25 cellular contexts compared by ENCODE assay signal in the genomic region with DNA sequence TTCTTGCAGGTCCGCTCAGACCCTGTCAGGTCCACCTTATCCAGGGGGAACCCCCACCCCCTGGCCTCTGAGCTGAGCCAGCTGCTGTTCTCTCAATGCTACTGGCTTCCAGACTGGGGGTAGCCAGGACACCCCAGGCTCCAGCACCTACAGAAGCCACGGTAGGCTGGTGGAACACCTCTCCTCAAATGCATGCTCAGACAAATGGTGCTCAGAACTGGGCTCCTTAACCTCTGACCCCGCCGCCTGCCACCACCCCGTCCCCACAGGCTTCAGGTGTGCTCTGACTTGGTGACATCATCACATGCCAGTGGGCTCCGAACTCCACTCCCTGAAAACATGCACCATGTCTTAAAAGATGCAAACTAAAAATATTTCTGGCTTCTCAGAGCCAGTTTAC. TPM values are rescaled to one million over a fixed set of nuclear protein-coding genes. Genes with fewer than 3 reads are reported as not detected.
A peak's percentile ranks its signal among the peaks of the same experiment; 100 is the strongest.
DNase-seq lines count a peak whose midpoint lies in the region; ATAC-seq and TF ChIP-seq lines count a peak whose summit lies in the region.
"Had no signal": no experiment of that assay in that cellular context is flagged by ENCODE, and none has a peak within 500 bp of the region (broad histone marks: within the 10 kb centered on the region; RNA-seq: fewer than 3 reads in every experiment).

No MANE protein-coding gene starts in this region.

- H4K8ac ChIP-seq in neuronal stem cell (ENCODE audit: low read depth, low read length), result no peak overlapping the region

- no peaks in the 10 kb centered on the region for H3K79me1 ChIP-seq in neuronal stem cell (ENCODE audit: low read depth, low read length)

- POLR2A ChIA-PET in activated CD4-positive, alpha-beta T cell treated with anti-CD3 and anti-CD28 coated beads, Interleukin-2, amount 10 ng/mL, durations not matched to agents 7 days and 5 days (lab: Charles Lee), result interaction anchor here (0.7 kb wide), 1 partner anchor 8 kb away, joined by 7 read pairs; no protein-coding TSS in a partner anchor
- POLR2A ChIA-PET in HEK293 (lab: Yijun Ruan, JAX), result no interaction called here

- no peak for DNase-seq in activated CD4-positive, alpha-beta T cell treated with anti-CD3 and anti-CD28 coated beads, Interleukin-2, amount 10 ng/mL, durations not matched to agents 7 days and 5 days
- no peak for DNase-seq in activated CD4-positive, alpha-beta T cell treated with anti-CD3 and anti-CD28 coated beads, Interleukin-2, amount 50 U/mL, for 1 hour
- DNase-seq in activated naive CD8-positive, alpha-beta T cell treated with anti-CD3 and anti-CD28 coated beads for 36 hours, result no peak
- DNase-seq in neuronal stem cell (ENCODE audit: low spot score), result no peak
- DNase-seq in NK-92 (lab: John Stamatoyannopoulos, UW; ENCODE audit: unreplicated experiment), result no peak
- DNase-seq in NCI-H446 (lab: John Stamatoyannopoulos, UW), result no peak
- DNase-seq: AML-193, anterior cingulate cortex, Caco-2, DMS79, GOT3, NCI-H1417, NCI-H2081 treated with DMSO at 0.1 percent for 48 hours, NCI-H345, NCI-H774, right lobe of liver, stomach, transverse colon had no signal

- CTCF ChIA-PET in activated CD4-positive, alpha-beta T cell treated with anti-CD3 and anti-CD28 coated beads, Interleukin-2, amount 10 ng/mL, durations not matched to agents 7 days and 5 days (lab: Charles Lee), result interaction anchor here (0.6 to 2.2 kb wide), 6 partner anchors 13 to 1081 kb away, joined by 3 to 10 read pairs (median 3); no protein-coding TSS in a partner anchor
- CTCF ChIA-PET in HEK293 (lab: Yijun Ruan, JAX), result interaction anchor here (0.5 to 0.7 kb wide), 2 partner anchors 30 to 49 kb away, joined by 3 to 4 read pairs; no protein-coding TSS in a partner anchor

- H3K4me3 Mint-ChIP-seq in activated CD4-positive, alpha-beta T cell treated with anti-CD3 and anti-CD28 coated beads, Interleukin-2, amount 10 ng/mL, durations not matched to agents 7 days and 5 days, result peak overlapping the region; percentile 49
- no peak overlapping the region for H3K4me3 Mint-ChIP-seq in activated naive CD8-positive, alpha-beta T cell treated with anti-CD3 and anti-CD28 coated beads for 36 hours
- H3K4me3 Mint-ChIP-seq: dendritic cell treated with granulocyte-macrophage colony-stimulating factor and Interleukin-4, amounts not matched to agents 40 ng/mL and 50 ng/mL, for 4 days had no signal

- no peak overlapping the region for H2AFZ ChIP-seq in neuronal stem cell (ENCODE audit: low read length)

- peak overlapping the region; percentile 46 for H3K27ac Mint-ChIP-seq in activated CD4-positive, alpha-beta T cell treated with anti-CD3 and anti-CD28 coated beads, Interleukin-2, amount 10 ng/mL, durations not matched to agents 7 days and 5 days
- peak overlapping the region; percentile 90 for H3K27ac Mint-ChIP-seq in activated naive CD8-positive, alpha-beta T cell treated with anti-CD3 and anti-CD28 coated beads for 36 hours
- H3K27ac Mint-ChIP-seq: dendritic cell treated with granulocyte-macrophage colony-stimulating factor and Interleukin-4, amounts not matched to agents 40 ng/mL and 50 ng/mL, for 4 days had no signal

- no peak overlapping the region for H2BK15ac ChIP-seq in neuronal stem cell (ENCODE audit: low read length)

- no peak for ATAC-seq in GM21786 (IDR thresholded peaks at IDR 0.05; ENCODE audit: unreplicated experiment)
- ATAC-seq: K562, right lobe of liver had no signal

- peaks cover 61% of the 10 kb centered on the region for H3K36me3 Mint-ChIP-seq in activated CD4-positive, alpha-beta T cell treated with anti-CD3 and anti-CD28 coated beads, Interleukin-2, amount 10 ng/mL, durations not matched to agents 7 days and 5 days (ENCODE audit: low read depth)
- H3K36me3 Mint-ChIP-seq in activated naive CD8-positive, alpha-beta T cell treated with anti-CD3 and anti-CD28 coated beads for 36 hours, result peaks cover 32% of the 10 kb centered on the region

- H3K4me3 ChIP-seq in HEK293 (ENCODE audit: low read depth, low read length) (no peak overlapping the region), neuronal stem cell (ENCODE audit: low read length in 2 of 2) (no peak overlapping the region)
- H3K4me3 ChIP-seq: K562, right lobe of liver, stomach, transverse colon had no signal

- no peak overlapping the region for H3K14ac ChIP-seq in neuronal stem cell (ENCODE audit: low read length)

- H3K27me3 ChIP-seq in neuronal stem cell (ENCODE audit: control insufficient read depth in 3 of 3, insufficient read depth in 3 of 3, low read depth in 1 of 3, low read length in 3 of 3), result peaks cover 0 to 5% (median 0%) of the 10 kb centered on the region in 3 experiments
- H3K27me3 ChIP-seq: right lobe of liver, transverse colon had no signal

- H3K4me1 Mint-ChIP-seq in activated CD4-positive, alpha-beta T cell treated with anti-CD3 and anti-CD28 coated beads, Interleukin-2, amount 10 ng/mL, durations not matched to agents 7 days and 5 days, result peaks cover 91% of the 10 kb centered on the region
- peaks cover 79% of the 10 kb centered on the region for H3K4me1 Mint-ChIP-seq in activated naive CD8-positive, alpha-beta T cell treated with anti-CD3 and anti-CD28 coated beads for 36 hours

- H2BK12ac ChIP-seq in neuronal stem cell (ENCODE audit: low read length), result no peak overlapping the region

- no peak overlapping the region for H3K9ac ChIP-seq in neuronal stem cell (ENCODE audit: low read depth, low read length, poor library complexity)

- no peaks in the 10 kb centered on the region for H3K27me3 Mint-ChIP-seq in activated CD4-positive, alpha-beta T cell treated with anti-CD3 and anti-CD28 coated beads, Interleukin-2, amount 10 ng/mL, durations not matched to agents 7 days and 5 days
- no peaks in the 10 kb centered on the region for H3K27me3 Mint-ChIP-seq in activated naive CD8-positive, alpha-beta T cell treated with anti-CD3 and anti-CD28 coated beads for 36 hours
- H3K27me3 Mint-ChIP-seq: activated CD8-positive, alpha-beta memory T cell treated with anti-CD3 and anti-CD28 coated beads, Interleukin-2, amount 10 ng/mL, durations not matched to agents 7 days and 5 days; dendritic cell treated with granulocyte-macrophage colony-stimulating factor and Interleukin-4, amounts not matched to agents 40 ng/mL and 50 ng/mL, for 4 days had no signal

- no peak overlapping the region for H2AK5ac ChIP-seq in neuronal stem cell (ENCODE audit: low read depth, low read length)

- H3K36me3 ChIP-seq in HEK293 (ENCODE audit: control insufficient read depth in 2 of 2, insufficient read depth in 1 of 2, low read length in 2 of 2) (no peaks in the 10 kb centered on the region), neuronal stem cell (replicated peaks in 1 of 2; ENCODE audit: control insufficient read depth in 2 of 2, insufficient read depth in 2 of 2, low read length in 2 of 2) (no peaks in the 10 kb centered on the region)
- H3K36me3 ChIP-seq: right lobe of liver, stomach, transverse colon had no signal

- H3K9me3 ChIP-seq in HEK293 (ENCODE audit: control insufficient read depth, insufficient read depth, low read depth, low read length), result no peaks in the 10 kb centered on the region
- no peaks in the 10 kb centered on the region for H3K9me3 ChIP-seq in neuronal stem cell (replicated peaks in 1 of 2; ENCODE audit: control insufficient read depth in 2 of 2, insufficient read depth in 1 of 2, low read depth in 1 of 2, low read length in 2 of 2)
- H3K9me3 ChIP-seq: Caco-2, right lobe of liver, stomach, transverse colon had no signal

- H2BK5ac ChIP-seq in neuronal stem cell (ENCODE audit: low read length), result no peak overlapping the region

- H3K4me2 ChIP-seq in neuronal stem cell (ENCODE audit: insufficient read depth, low read length, poor library complexity, severe bottlenecking), result no peak overlapping the region

- H2BK120ac ChIP-seq in neuronal stem cell (ENCODE audit: low read depth, low read length), result no peak overlapping the region

- H3K4ac ChIP-seq in neuronal stem cell (ENCODE audit: low read length), result no peak overlapping the region

- H3K27ac ChIP-seq in HEK293 (ENCODE audit: extremely low read depth, low read depth, low read length) (no peak overlapping the region), neuronal stem cell (replicated peaks; ENCODE audit: low read length) (no peak overlapping the region)
- H3K27ac ChIP-seq: right lobe of liver, stomach, transverse colon had no signal

- H3K23ac ChIP-seq in neuronal stem cell (ENCODE audit: low read depth, low read length, poor library complexity), result no peak overlapping the region

- TF ChIP-seq CTCF in HEK293 (tag by site-specific recombination; IDR thresholded peaks at IDR 0.05), result no peak

- no peaks in the 10 kb centered on the region for H3K9me3 Mint-ChIP-seq in activated CD4-positive, alpha-beta T cell treated with anti-CD3 and anti-CD28 coated beads, Interleukin-2, amount 10 ng/mL, durations not matched to agents 7 days and 5 days
- H3K9me3 Mint-ChIP-seq in activated naive CD8-positive, alpha-beta T cell treated with anti-CD3 and anti-CD28 coated beads for 36 hours, result no peaks in the 10 kb centered on the region
- H3K9me3 Mint-ChIP-seq: activated T-helper 2 cell treated with anti-CD3 and anti-CD28 coated beads, Interferon-gamma antibody, Interleukin-2, Interleukin-4, amounts not matched to agents 10 μg/mL and 5 μg/mL and 100 μg/mL, durations not matched to agents 14 hours and 24 hours and 36 hours; dendritic cell treated with granulocyte-macrophage colony-stimulating factor and Interleukin-4, amounts not matched to agents 40 ng/mL and 50 ng/mL, for 4 days had no signal

- H4K91ac ChIP-seq in neuronal stem cell (ENCODE audit: low read depth, low read length, poor library complexity), result no peak overlapping the region

- H3K18ac ChIP-seq in neuronal stem cell (ENCODE audit: low read length), result peak overlapping the region; percentile 40

- H3K4me1 ChIP-seq in HEK293 (ENCODE audit: control insufficient read depth, insufficient read depth, low read length) (peaks cover 4% of the 10 kb centered on the region; the same call in 1 of the 2 replicates), neuronal stem cell (ENCODE audit: control insufficient read depth in 2 of 2, insufficient read depth in 1 of 2, low read depth in 1 of 2, low read length in 2 of 2) (peaks cover 0 to 2% of the 10 kb centered on the region in 2 donors)
- H3K4me1 ChIP-seq: Caco-2, right lobe of liver had no signal

- no CpG with 5 or more reads among the region's 6 CpGs for WGBS in neuronal stem cell (ENCODE audit: extremely low coverage in 2 of 2, insufficient read length in 2 of 2, insufficient replicate concordance in 1 of 2), 2 donors

TF ChIP-seq in HEK293, 187 proteins besides CTCF, POLR2A, EP300 and RAD21 (continues in another document):
- TF ChIP-seq ZBTB21 (tag by site-specific recombination; IDR thresholded peaks at IDR 0.05) (no peak), SALL2 (tag by site-specific recombination; IDR thresholded peaks at IDR 0.05; ENCODE audit: borderline replicate concordance) (no peak)

RNA-seq across cellular contexts. Expression of gene BCL11B, which starts 54.4 kb away (rescaled TPM):
- 100 to 1,000 TPM; 115 to 116 TPM for total RNA-seq in activated CD4-positive, alpha-beta T cell treated with anti-CD3 and anti-CD28 coated beads, Interleukin-2, amount 10 ng/mL, durations not matched to agents 7 days and 5 days
- total RNA-seq in activated naive CD8-positive, alpha-beta T cell treated with anti-CD3 and anti-CD28 coated beads for 36 hours, result 10 to 100 TPM; 38.9 to 40.3 TPM
- 0.77 TPM for polyA plus RNA-seq in neuronal stem cell (2013, experiment 1 of 2)
- 0.90 TPM for polyA plus RNA-seq in neuronal stem cell (2013, experiment 2 of 2)
- total RNA-seq: OCI-LY7 had no signal
- polyA plus RNA-seq: K562 had no signal
